Comparison of ENCODE assay signal across 2 cellular contexts in the genomic region with DNA sequence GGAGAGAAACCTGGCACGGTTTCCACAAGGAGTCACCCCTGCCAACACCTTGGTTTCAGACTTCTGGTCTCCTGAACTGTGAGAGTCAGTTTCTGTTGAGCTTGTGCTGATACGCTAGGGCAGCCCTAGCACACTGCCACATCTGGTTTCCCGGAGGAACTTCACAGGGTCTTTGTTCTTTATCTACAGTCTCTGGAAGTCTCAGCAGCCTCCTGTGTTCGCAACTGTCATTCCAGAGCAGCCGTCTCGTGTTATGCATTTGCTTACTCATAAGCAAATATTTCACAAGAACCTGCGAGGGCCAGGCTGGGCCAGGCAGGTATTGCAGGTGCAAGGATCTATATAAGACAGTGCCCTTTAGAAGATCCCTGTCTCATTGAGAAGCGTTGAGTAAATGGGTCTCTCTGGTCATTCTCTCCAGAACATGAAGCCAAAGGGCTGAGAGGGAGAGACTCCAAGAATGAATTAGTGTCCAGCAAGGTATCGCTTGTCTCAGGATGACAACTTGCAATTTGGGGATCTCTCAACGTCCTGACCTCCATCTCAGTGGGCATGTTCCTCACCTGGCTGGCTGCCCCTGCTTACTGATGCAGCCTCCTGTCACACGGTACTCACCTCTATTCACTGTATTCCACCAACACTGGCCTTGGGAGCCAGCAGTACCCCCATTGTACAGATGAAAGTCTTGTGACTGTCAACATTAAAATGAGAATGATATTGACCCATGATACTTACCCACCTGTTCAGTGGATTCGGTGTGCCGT.
TF ChIP-seq lines count a peak whose summit lies in the region.

No MANE protein-coding gene starts in this region.

TF ChIP-seq in H1, 55 proteins besides CTCF, POLR2A, EP300 and RAD21:
- no peak for TF ChIP-seq TEAD4 (IDR thresholded peaks at IDR 0.05; ENCODE audit: low read depth, low read length)
- TF ChIP-seq, protein P1, sequence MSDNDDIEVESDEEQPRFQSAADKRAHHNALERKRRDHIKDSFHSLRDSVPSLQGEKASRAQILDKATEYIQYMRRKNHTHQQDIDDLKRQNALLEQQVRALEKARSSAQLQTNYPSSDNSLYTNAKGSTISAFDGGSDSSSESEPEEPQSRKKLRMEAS (IDR thresholded peaks at IDR 0.05) = no peak
- TF ChIP-seq TCF12 (IDR thresholded peaks at IDR 0.05; ENCODE audit: low read depth, low read length) = no peak
- no peak for TF ChIP-seq PHF8 (conservative IDR thresholded peaks at IDR 0.05; ENCODE audit: low read depth, low read length)
- TF ChIP-seq POU5F1 (IDR thresholded peaks at IDR 0.05; ENCODE audit: low read depth, low read length) = no peak
- TF ChIP-seq MAFK (IDR thresholded peaks at IDR 0.05; ENCODE audit: low read depth, low read length) = no peak
- no peak for TF ChIP-seq SIN3A (conservative IDR thresholded peaks at IDR 0.05 in 1 of 2, IDR thresholded peaks at IDR 0.05 in 1 of 2; ENCODE audit: low read depth in 1 of 2, low read length in 2 of 2)
- no peak for TF ChIP-seq RFX5 (IDR thresholded peaks at IDR 0.05; ENCODE audit: borderline replicate concordance, low read depth, low read length)
- TF ChIP-seq, protein P2, sequence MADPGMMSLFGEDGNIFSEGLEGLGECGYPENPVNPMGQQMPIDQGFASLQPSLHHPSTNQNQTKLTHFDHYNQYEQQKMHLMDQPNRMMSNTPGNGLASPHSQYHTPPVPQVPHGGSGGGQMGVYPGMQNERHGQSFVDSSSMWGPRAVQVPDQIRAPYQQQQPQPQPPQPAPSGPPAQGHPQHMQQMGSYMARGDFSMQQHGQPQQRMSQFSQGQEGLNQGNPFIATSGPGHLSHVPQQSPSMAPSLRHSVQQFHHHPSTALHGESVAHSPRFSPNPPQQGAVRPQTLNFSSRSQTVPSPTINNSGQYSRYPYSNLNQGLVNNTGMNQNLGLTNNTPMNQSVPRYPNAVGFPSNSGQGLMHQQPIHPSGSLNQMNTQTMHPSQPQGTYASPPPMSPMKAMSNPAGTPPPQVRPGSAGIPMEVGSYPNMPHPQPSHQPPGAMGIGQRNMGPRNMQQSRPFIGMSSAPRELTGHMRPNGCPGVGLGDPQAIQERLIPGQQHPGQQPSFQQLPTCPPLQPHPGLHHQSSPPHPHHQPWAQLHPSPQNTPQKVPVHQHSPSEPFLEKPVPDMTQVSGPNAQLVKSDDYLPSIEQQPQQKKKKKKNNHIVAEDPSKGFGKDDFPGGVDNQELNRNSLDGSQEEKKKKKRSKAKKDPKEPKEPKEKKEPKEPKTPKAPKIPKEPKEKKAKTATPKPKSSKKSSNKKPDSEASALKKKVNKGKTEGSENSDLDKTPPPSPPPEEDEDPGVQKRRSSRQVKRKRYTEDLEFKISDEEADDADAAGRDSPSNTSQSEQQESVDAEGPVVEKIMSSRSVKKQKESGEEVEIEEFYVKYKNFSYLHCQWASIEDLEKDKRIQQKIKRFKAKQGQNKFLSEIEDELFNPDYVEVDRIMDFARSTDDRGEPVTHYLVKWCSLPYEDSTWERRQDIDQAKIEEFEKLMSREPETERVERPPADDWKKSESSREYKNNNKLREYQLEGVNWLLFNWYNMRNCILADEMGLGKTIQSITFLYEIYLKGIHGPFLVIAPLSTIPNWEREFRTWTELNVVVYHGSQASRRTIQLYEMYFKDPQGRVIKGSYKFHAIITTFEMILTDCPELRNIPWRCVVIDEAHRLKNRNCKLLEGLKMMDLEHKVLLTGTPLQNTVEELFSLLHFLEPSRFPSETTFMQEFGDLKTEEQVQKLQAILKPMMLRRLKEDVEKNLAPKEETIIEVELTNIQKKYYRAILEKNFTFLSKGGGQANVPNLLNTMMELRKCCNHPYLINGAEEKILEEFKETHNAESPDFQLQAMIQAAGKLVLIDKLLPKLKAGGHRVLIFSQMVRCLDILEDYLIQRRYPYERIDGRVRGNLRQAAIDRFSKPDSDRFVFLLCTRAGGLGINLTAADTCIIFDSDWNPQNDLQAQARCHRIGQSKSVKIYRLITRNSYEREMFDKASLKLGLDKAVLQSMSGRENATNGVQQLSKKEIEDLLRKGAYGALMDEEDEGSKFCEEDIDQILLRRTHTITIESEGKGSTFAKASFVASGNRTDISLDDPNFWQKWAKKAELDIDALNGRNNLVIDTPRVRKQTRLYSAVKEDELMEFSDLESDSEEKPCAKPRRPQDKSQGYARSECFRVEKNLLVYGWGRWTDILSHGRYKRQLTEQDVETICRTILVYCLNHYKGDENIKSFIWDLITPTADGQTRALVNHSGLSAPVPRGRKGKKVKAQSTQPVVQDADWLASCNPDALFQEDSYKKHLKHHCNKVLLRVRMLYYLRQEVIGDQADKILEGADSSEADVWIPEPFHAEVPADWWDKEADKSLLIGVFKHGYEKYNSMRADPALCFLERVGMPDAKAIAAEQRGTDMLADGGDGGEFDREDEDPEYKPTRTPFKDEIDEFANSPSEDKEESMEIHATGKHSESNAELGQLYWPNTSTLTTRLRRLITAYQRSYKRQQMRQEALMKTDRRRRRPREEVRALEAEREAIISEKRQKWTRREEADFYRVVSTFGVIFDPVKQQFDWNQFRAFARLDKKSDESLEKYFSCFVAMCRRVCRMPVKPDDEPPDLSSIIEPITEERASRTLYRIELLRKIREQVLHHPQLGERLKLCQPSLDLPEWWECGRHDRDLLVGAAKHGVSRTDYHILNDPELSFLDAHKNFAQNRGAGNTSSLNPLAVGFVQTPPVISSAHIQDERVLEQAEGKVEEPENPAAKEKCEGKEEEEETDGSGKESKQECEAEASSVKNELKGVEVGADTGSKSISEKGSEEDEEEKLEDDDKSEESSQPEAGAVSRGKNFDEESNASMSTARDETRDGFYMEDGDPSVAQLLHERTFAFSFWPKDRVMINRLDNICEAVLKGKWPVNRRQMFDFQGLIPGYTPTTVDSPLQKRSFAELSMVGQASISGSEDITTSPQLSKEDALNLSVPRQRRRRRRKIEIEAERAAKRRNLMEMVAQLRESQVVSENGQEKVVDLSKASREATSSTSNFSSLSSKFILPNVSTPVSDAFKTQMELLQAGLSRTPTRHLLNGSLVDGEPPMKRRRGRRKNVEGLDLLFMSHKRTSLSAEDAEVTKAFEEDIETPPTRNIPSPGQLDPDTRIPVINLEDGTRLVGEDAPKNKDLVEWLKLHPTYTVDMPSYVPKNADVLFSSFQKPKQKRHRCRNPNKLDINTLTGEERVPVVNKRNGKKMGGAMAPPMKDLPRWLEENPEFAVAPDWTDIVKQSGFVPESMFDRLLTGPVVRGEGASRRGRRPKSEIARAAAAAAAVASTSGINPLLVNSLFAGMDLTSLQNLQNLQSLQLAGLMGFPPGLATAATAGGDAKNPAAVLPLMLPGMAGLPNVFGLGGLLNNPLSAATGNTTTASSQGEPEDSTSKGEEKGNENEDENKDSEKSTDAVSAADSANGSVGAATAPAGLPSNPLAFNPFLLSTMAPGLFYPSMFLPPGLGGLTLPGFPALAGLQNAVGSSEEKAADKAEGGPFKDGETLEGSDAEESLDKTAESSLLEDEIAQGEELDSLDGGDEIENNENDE (IDR thresholded peaks at IDR 0.05; ENCODE audit: insufficient replicate concordance, low read length) = no peak
- TF ChIP-seq SP2 (IDR thresholded peaks at IDR 0.05; ENCODE audit: low read length) = no peak
- no peak for TF ChIP-seq SIX5 (IDR thresholded peaks at IDR 0.05; ENCODE audit: low read depth, low read length)
- no peak for TF ChIP-seq SIRT6 (IDR thresholded peaks at IDR 0.05; ENCODE audit: low read length)
- no peak for TF ChIP-seq FOSL1 (IDR thresholded peaks at IDR 0.05; ENCODE audit: insufficient read depth, low read depth, low read length)
- TF ChIP-seq RXRA (IDR thresholded peaks at IDR 0.05; ENCODE audit: insufficient read depth, low read depth, low read length) = no peak
- TF ChIP-seq TAF7 (optimal IDR thresholded peaks at IDR 0.05; ENCODE audit: borderline replicate concordance, low read depth, low read length) = no peak
TF ChIP-seq in H1: peak in this region for 0.

TF ChIP-seq in liver, 16 proteins besides CTCF, POLR2A, EP300 and RAD21:
- TF ChIP-seq, protein P3, sequence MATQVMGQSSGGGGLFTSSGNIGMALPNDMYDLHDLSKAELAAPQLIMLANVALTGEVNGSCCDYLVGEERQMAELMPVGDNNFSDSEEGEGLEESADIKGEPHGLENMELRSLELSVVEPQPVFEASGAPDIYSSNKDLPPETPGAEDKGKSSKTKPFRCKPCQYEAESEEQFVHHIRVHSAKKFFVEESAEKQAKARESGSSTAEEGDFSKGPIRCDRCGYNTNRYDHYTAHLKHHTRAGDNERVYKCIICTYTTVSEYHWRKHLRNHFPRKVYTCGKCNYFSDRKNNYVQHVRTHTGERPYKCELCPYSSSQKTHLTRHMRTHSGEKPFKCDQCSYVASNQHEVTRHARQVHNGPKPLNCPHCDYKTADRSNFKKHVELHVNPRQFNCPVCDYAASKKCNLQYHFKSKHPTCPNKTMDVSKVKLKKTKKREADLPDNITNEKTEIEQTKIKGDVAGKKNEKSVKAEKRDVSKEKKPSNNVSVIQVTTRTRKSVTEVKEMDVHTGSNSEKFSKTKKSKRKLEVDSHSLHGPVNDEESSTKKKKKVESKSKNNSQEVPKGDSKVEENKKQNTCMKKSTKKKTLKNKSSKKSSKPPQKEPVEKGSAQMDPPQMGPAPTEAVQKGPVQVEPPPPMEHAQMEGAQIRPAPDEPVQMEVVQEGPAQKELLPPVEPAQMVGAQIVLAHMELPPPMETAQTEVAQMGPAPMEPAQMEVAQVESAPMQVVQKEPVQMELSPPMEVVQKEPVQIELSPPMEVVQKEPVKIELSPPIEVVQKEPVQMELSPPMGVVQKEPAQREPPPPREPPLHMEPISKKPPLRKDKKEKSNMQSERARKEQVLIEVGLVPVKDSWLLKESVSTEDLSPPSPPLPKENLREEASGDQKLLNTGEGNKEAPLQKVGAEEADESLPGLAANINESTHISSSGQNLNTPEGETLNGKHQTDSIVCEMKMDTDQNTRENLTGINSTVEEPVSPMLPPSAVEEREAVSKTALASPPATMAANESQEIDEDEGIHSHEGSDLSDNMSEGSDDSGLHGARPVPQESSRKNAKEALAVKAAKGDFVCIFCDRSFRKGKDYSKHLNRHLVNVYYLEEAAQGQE (IDR thresholded peaks at IDR 0.05) = no peak
- peak in 1 of 2 donors; percentile 49 for TF ChIP-seq HNF4A (conservative IDR thresholded peaks at IDR 0.05)
- peak; percentile 35 to 38 for TF ChIP-seq JUND (IDR thresholded peaks at IDR 0.05)
- peak in 1 of 2 donors; percentile 40 for TF ChIP-seq RXRA (IDR thresholded peaks at IDR 0.05)
- no peak for TF ChIP-seq FOXA1 (IDR thresholded peaks at IDR 0.05)
